ENCODE assay signal across 1 cellular context in the genomic region with DNA sequence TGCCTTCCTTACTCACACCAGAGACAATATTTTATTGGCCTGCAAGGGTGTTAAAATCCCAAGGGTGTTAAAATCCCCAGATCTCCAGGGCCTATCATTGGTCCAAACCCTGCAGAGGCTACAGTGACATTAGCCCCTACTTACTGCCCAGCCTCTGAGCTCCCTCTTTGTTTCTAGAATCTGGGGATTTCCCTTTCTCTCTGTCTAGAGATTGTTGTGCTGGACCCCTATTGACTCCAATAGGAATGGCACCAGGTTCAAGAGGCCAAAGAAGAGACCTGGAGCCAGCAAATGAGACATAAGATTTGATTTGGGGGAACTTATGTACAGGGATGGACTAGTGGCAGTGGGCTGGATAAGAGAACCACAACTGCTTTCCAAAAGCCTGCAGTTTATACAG.
TF ChIP-seq lines count a peak whose summit lies in the region.

No MANE protein-coding gene starts in this region.

TF ChIP-seq in GM23338, 12 proteins besides CTCF, POLR2A, EP300 and RAD21 (continued from another document):
- TF ChIP-seq, protein P1, sequence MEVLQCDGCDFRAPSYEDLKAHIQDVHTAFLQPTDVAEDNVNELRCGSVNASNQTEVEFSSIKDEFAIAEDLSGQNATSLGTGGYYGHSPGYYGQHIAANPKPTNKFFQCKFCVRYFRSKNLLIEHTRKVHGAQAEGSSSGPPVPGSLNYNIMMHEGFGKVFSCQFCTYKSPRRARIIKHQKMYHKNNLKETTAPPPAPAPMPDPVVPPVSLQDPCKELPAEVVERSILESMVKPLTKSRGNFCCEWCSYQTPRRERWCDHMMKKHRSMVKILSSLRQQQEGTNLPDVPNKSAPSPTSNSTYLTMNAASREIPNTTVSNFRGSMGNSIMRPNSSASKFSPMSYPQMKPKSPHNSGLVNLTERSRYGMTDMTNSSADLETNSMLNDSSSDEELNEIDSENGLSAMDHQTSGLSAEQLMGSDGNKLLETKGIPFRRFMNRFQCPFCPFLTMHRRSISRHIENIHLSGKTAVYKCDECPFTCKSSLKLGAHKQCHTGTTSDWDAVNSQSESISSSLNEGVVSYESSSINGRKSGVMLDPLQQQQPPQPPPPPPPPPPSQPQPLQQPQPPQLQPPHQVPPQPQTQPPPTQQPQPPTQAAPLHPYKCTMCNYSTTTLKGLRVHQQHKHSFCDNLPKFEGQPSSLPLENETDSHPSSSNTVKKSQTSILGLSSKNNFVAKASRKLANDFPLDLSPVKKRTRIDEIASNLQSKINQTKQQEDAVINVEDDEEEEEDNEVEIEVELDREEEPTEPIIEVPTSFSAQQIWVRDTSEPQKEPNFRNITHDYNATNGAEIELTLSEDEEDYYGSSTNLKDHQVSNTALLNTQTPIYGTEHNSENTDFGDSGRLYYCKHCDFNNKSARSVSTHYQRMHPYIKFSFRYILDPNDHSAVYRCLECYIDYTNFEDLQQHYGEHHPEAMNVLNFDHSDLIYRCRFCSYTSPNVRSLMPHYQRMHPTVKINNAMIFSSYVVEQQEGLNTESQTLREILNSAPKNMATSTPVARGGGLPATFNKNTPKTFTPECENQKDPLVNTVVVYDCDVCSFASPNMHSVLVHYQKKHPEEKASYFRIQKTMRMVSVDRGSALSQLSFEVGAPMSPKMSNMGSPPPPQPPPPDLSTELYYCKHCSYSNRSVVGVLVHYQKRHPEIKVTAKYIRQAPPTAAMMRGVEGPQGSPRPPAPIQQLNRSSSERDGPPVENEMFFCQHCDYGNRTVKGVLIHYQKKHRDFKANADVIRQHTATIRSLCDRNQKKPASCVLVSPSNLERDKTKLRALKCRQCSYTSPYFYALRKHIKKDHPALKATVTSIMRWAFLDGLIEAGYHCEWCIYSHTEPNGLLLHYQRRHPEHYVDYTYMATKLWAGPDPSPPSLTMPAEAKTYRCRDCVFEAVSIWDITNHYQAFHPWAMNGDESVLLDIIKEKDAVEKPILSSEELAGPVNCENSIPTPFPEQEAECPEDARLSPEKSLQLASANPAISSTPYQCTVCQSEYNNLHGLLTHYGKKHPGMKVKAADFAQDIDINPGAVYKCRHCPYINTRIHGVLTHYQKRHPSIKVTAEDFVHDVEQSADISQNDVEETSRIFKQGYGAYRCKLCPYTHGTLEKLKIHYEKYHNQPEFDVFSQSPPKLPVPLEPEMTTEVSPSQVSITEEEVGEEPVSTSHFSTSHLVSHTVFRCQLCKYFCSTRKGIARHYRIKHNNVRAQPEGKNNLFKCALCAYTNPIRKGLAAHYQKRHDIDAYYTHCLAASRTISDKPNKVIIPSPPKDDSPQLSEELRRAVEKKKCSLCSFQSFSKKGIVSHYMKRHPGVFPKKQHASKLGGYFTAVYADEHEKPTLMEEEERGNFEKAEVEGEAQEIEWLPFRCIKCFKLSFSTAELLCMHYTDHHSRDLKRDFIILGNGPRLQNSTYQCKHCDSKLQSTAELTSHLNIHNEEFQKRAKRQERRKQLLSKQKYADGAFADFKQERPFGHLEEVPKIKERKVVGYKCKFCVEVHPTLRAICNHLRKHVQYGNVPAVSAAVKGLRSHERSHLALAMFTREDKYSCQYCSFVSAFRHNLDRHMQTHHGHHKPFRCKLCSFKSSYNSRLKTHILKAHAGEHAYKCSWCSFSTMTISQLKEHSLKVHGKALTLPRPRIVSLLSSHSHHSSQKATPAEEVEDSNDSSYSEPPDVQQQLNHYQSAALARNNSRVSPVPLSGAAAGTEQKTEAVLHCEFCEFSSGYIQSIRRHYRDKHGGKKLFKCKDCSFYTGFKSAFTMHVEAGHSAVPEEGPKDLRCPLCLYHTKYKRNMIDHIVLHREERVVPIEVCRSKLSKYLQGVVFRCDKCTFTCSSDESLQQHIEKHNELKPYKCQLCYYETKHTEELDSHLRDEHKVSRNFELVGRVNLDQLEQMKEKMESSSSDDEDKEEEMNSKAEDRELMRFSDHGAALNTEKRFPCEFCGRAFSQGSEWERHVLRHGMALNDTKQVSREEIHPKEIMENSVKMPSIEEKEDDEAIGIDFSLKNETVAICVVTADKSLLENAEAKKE (CRISPR knock-in tag; IDR thresholded peaks at IDR 0.05) = no peak
- no peak for TF ChIP-seq ZNF331 (CRISPR knock-in tag; IDR thresholded peaks at IDR 0.05; ENCODE audit: low read depth)
- TF ChIP-seq EZH2phosphoT487 (IDR thresholded peaks at IDR 0.05; ENCODE audit: unreplicated experiment) = no peak
- no peak for TF ChIP-seq NANOG (IDR thresholded peaks at IDR 0.05; ENCODE audit: borderline replicate concordance)
- no peak for TF ChIP-seq ZNF114 (CRISPR knock-in tag; IDR thresholded peaks at IDR 0.05)
- no peak for TF ChIP-seq STAT1 (IDR thresholded peaks at IDR 0.05; ENCODE audit: unreplicated experiment)
- no peak for TF ChIP-seq CREB1 (CRISPR knock-in tag; IDR thresholded peaks at IDR 0.05; ENCODE audit: low read depth)
- TF ChIP-seq POLR2AphosphoS5 (IDR thresholded peaks at IDR 0.05; ENCODE audit: low read depth) = no peak
- TF ChIP-seq EZH2 (IDR thresholded peaks at IDR 0.05; ENCODE audit: low read depth, unreplicated experiment) = no peak
- TF ChIP-seq, protein P2, sequence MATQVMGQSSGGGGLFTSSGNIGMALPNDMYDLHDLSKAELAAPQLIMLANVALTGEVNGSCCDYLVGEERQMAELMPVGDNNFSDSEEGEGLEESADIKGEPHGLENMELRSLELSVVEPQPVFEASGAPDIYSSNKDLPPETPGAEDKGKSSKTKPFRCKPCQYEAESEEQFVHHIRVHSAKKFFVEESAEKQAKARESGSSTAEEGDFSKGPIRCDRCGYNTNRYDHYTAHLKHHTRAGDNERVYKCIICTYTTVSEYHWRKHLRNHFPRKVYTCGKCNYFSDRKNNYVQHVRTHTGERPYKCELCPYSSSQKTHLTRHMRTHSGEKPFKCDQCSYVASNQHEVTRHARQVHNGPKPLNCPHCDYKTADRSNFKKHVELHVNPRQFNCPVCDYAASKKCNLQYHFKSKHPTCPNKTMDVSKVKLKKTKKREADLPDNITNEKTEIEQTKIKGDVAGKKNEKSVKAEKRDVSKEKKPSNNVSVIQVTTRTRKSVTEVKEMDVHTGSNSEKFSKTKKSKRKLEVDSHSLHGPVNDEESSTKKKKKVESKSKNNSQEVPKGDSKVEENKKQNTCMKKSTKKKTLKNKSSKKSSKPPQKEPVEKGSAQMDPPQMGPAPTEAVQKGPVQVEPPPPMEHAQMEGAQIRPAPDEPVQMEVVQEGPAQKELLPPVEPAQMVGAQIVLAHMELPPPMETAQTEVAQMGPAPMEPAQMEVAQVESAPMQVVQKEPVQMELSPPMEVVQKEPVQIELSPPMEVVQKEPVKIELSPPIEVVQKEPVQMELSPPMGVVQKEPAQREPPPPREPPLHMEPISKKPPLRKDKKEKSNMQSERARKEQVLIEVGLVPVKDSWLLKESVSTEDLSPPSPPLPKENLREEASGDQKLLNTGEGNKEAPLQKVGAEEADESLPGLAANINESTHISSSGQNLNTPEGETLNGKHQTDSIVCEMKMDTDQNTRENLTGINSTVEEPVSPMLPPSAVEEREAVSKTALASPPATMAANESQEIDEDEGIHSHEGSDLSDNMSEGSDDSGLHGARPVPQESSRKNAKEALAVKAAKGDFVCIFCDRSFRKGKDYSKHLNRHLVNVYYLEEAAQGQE (IDR thresholded peaks at IDR 0.05; ENCODE audit: unreplicated experiment) = no peak
